In genomic region chr1:23509896-23510295, GRCh38 we compare ENCODE assay signal across 27 cellular contexts. TPM values are rescaled to one million over a fixed set of nuclear protein-coding genes. Genes with fewer than 3 reads are reported as not detected.
"Had no signal": no experiment of that assay in that cellular context is flagged by ENCODE, and none has a peak within 500 bp of the region (broad histone marks: within the 10 kb centered on the region; RNA-seq: fewer than 3 reads in every experiment).

No MANE protein-coding gene starts in this region.

- H3K4me1 ChIP-seq: body of pancreas, colonic mucosa, gastroesophageal sphincter had no signal

- H3K9me3 ChIP-seq: body of pancreas, colonic mucosa, esophagus squamous epithelium, gastroesophageal sphincter had no signal

- H3K36me3 ChIP-seq: cardiac muscle cell, colonic mucosa, gastroesophageal sphincter had no signal

- H3K4me3 ChIP-seq: body of pancreas, cardiac muscle cell, colonic mucosa, esophagus squamous epithelium, gastroesophageal sphincter had no signal

- DNase-seq: activated B cell treated with CpG ODN at 0.5 μM for 24 hours; activated CD4-positive, alpha-beta memory T cell treated with anti-CD3 and anti-CD28 coated beads for 36 hours; activated CD4-positive, alpha-beta T cell treated with anti-CD3 and anti-CD28 coated beads for 48 hours; activated CD8-positive, alpha-beta memory T cell treated with anti-CD3 and anti-CD28 coated beads for 24 hours; activated effector memory CD4-positive, alpha-beta T cell treated with anti-CD3 and anti-CD28 coated beads, Interleukin-2, amount 50 U/mL, for 16 hours; activated naive CD4-positive, alpha-beta T cell treated with anti-CD3 and anti-CD28 coated beads, Interleukin-2, amount 50 U/mL, for 16 hours; activated T-cell treated with anti-CD3 and anti-CD28 coated beads, Interleukin-2, amount 50 U/mL, for 4 hours; amygdala; aorta; body of pancreas; central memory CD4-positive, alpha-beta T cell; cerebellar nuclear complex; colonic mucosa; effector CD8-positive, alpha-beta T cell; esophagus squamous epithelium; foreskin melanocyte; T-helper 1 cell; T-helper 17 cell; T1000; WERI-Rb-1 had no signal

- H3K4me3 Mint-ChIP-seq: activated B cell treated with CpG ODN at 0.5 μM for 24 hours; activated CD4-positive, alpha-beta memory T cell treated with anti-CD3 and anti-CD28 coated beads for 36 hours; activated naive CD8-positive, alpha-beta T cell; activated T-cell treated with anti-CD3 and anti-CD28 coated beads, Interleukin-2, amount 50 U/mL, for 4 hours; T-helper 17 cell; T-helper 2 cell treated with Interferon-gamma antibody and Interleukin-4, amounts not matched to agents 5 μg/mL and 100 μg/mL, for 36 hours had no signal

- H3K27ac Mint-ChIP-seq: activated B cell treated with CpG ODN at 0.5 μM for 24 hours; activated CD4-positive, alpha-beta memory T cell treated with anti-CD3 and anti-CD28 coated beads for 36 hours; activated naive CD8-positive, alpha-beta T cell; activated T-helper 2 cell treated with anti-CD3 and anti-CD28 coated beads, Interferon-gamma antibody, Interleukin-2, Interleukin-4, amounts not matched to agents 10 μg/mL and 5 μg/mL and 100 μg/mL, durations not matched to agents 14 hours and 24 hours and 36 hours; T-helper 2 cell treated with Interferon-gamma antibody and Interleukin-4, amounts not matched to agents 5 μg/mL and 100 μg/mL, for 36 hours had no signal

- H3K36me3 Mint-ChIP-seq: activated naive CD8-positive, alpha-beta T cell had no signal

- H3K27me3 Mint-ChIP-seq: activated B cell treated with CpG ODN at 0.5 μM for 24 hours; activated CD4-positive, alpha-beta memory T cell treated with anti-CD3 and anti-CD28 coated beads for 36 hours; activated naive CD8-positive, alpha-beta T cell; T-helper 17 cell had no signal

- ATAC-seq: activated CD4-positive, CD25-positive, alpha-beta regulatory T cell treated with anti-CD3 and anti-CD28 coated beads, Interleukin-2, amount 50 U/mL, for 24 hours; activated T-cell treated with anti-CD3 and anti-CD28 coated beads, Interleukin-2, amount 50 U/mL, for 4 hours; body of pancreas; gastroesophageal sphincter; T-helper 17 cell had no signal

- H3K27me3 ChIP-seq: body of pancreas, cardiac muscle cell, colonic mucosa, esophagus squamous epithelium, gastroesophageal sphincter had no signal

- H3K27ac ChIP-seq: body of pancreas, cardiac muscle cell, colonic mucosa, epithelial cell of prostate, esophagus squamous epithelium, gastroesophageal sphincter, WERI-Rb-1 had no signal

- H3K9me3 Mint-ChIP-seq: activated B cell treated with CpG ODN at 0.5 μM for 24 hours; activated CD4-positive, alpha-beta memory T cell treated with anti-CD3 and anti-CD28 coated beads for 36 hours; activated T-cell treated with anti-CD3 and anti-CD28 coated beads, Interleukin-2, amount 50 U/mL, for 4 hours; activated T-helper 2 cell treated with anti-CD3 and anti-CD28 coated beads, Interferon-gamma antibody, Interleukin-2, Interleukin-4, amounts not matched to agents 10 μg/mL and 5 μg/mL and 100 μg/mL, durations not matched to agents 14 hours and 24 hours and 36 hours; T-helper 2 cell treated with Interferon-gamma antibody and Interleukin-4, amounts not matched to agents 5 μg/mL and 100 μg/mL, for 36 hours had no signal

RNA-seq across cellular contexts. Expression of gene ASAP3, which starts 25.9 kb away (rescaled TPM):
- total RNA-seq: activated T-helper 2 cell treated with anti-CD3 and anti-CD28 coated beads, Interferon-gamma antibody, Interleukin-2, Interleukin-4, amounts not matched to agents 10 μg/mL and 5 μg/mL and 100 μg/mL, durations not matched to agents 14 hours and 24 hours and 36 hours had no signal
